Comparison of ENCODE assay signal across 23 cellular contexts in genomic region chr4:181690498-181690897, GRCh38.
"Had no signal": no experiment of that assay in that cellular context is flagged by ENCODE, and none has a peak within 500 bp of the region (broad histone marks: within the 10 kb centered on the region; RNA-seq: fewer than 3 reads in every experiment).

No MANE protein-coding gene starts in this region.

- FAIRE-seq: HepG2 had no signal

- ATAC-seq: HepG2, Panc1, PC-3, Right ventricle myocardium inferior, T-cell had no signal

- DNase-seq: IMR-90, Karpas-422, KG1, MV-4-11, NCI-H1048, NCI-H1105, NCI-H1417, NCI-H1436 treated with DMSO at 0.1 percent for 48 hours, NCI-H1694, NCI-H187 treated with DMSO at 0.1 percent for 48 hours, NCI-H2029 treated with DMSO at 0.1 percent for 48 hours, NCI-H2171 treated with DMSO at 0.1 percent for 48 hours, NCI-H524, NCI-H526 treated with DMSO at 0.1 percent for 48 hours, NCI-H748 treated with DMSO at 0.1 percent for 48 hours, PC-3, SHP77 treated with DMSO at 0.1 percent for 48 hours, SJCRH30, SW 1271, T-cell had no signal
